12 cellular contexts compared by ENCODE assay signal in genomic region chr21:32494946-32495703, GRCh38.
DNase-seq lines count a peak whose midpoint lies in the region; ATAC-seq and TF ChIP-seq lines count a peak whose summit lies in the region.
"Had no signal": no experiment of that assay in that cellular context is flagged by ENCODE, and none has a peak within 500 bp of the region (broad histone marks: within the 10 kb centered on the region; RNA-seq: fewer than 3 reads in every experiment).

No MANE protein-coding gene starts in this region.

- H4K20me1 ChIP-seq in H9 (ENCODE audit: control insufficient read depth, insufficient read depth, insufficient read length), result no peaks in the 10 kb centered on the region

- H3K14ac ChIP-seq in H9 (ENCODE audit: insufficient read depth, low read length), result no peak overlapping the region

- H3K36me3 ChIP-seq in Panc1 (ENCODE audit: control insufficient read depth, insufficient read depth, low read length), result no peaks in the 10 kb centered on the region
- no peaks in the 10 kb centered on the region for H3K36me3 ChIP-seq in prostate gland
- H3K36me3 ChIP-seq in naive thymus-derived CD4-positive, alpha-beta T cell (ENCODE audit: control insufficient read depth in 2 of 3, insufficient read depth in 3 of 3, low read length in 3 of 3), result no peaks in the 10 kb centered on the region

- H4K8ac ChIP-seq in H9 (replicated peaks; ENCODE audit: insufficient read length, low read depth, low read length), result no peak overlapping the region

- in situ Hi-C loops in Panc1 (cut with HindIII; ENCODE audit: low pct_unique_long_range_greater_than_20kb, low sequenced_read_pairs), result no loop called here

- intact Hi-C loops in Panc1 (cut with micrococcal nuclease; ENCODE audit: unreplicated experiment) (no loop called here), prostate gland (cut with DNase I) (loop anchor here (5.0 to 10.0 kb wide), 2 partner anchors 38 to 70 kb away; no protein-coding TSS in a partner anchor)
- intact Hi-C loops in naive thymus-derived CD4-positive, alpha-beta T cell (cut with micrococcal nuclease), result loop anchor here in 1 of 2 donors (5.0 kb wide), 1 partner anchor 83 kb away; the partner anchor contains the start of gene EVA1C

- TF ChIP-seq POLR2A in prostate gland (IDR thresholded peaks at IDR 0.05), result no peak

- peak; percentile 86 for ATAC-seq in Panc1
- no peak for ATAC-seq in naive thymus-derived CD4-positive, alpha-beta T cell
- ATAC-seq: naive thymus-derived CD8-positive, alpha-beta T cell had no signal

- H3K79me2 ChIP-seq in H9 (ENCODE audit: insufficient read depth, low read length), result no peaks in the 10 kb centered on the region

- H4K91ac ChIP-seq in H9 (ENCODE audit: insufficient read length, low read depth, low read length), result no peak overlapping the region

- no peak overlapping the region for H3T11ph ChIP-seq in H9 (ENCODE audit: low read length)

- POLR2A ChIA-PET in Panc1 (lab: Charles Lee), result interaction anchor here (0.7 kb wide), 1 partner anchor 49 kb away, joined by 6 read pairs; no protein-coding TSS in a partner anchor
- POLR2A ChIA-PET in naive thymus-derived CD4-positive, alpha-beta T cell (lab: Charles Lee), result no interaction called here

- no peak overlapping the region for H3K4me3 Mint-ChIP-seq in naive thymus-derived CD4-positive, alpha-beta T cell
- H3K4me3 Mint-ChIP-seq in H9, result no peak overlapping the region; a peak in 1 of 5 replicates
- H3K4me3 Mint-ChIP-seq: naive thymus-derived CD8-positive, alpha-beta T cell had no signal

- no TSS peak for BruUV-seq in Panc1 (replicated peaks; lab: Mats Ljungman, UMichigan)

- no peaks in the 10 kb centered on the region for H3K27me3 ChIP-seq in Panc1 (ENCODE audit: control insufficient read depth, insufficient read depth, low read length)
- no peaks in the 10 kb centered on the region for H3K27me3 ChIP-seq in prostate gland (replicated peaks; ENCODE audit: insufficient read depth)
- H3K27me3 ChIP-seq in naive thymus-derived CD4-positive, alpha-beta T cell (ENCODE audit: control insufficient read depth in 2 of 2, insufficient read depth in 2 of 2, low read length in 2 of 2), result no peaks in the 10 kb centered on the region
- H3K27me3 ChIP-seq in H9 (ENCODE audit: insufficient read depth, low read length), result no peaks in the 10 kb centered on the region
- H3K27me3 ChIP-seq: upper lobe of left lung had no signal

- no peak overlapping the region for H2AFZ ChIP-seq in H9 (ENCODE audit: low read length)

- H3K4me1 ChIP-seq in Panc1 (ENCODE audit: control insufficient read depth, insufficient read depth, low read length) (peaks cover 18% of the 10 kb centered on the region), prostate gland (replicated peaks) (peaks cover 14% of the 10 kb centered on the region), H9 (ENCODE audit: insufficient read depth, low read length) (peaks cover 18% of the 10 kb centered on the region)
- peaks cover 0 to 16% of the 10 kb centered on the region in 2 donors for H3K4me1 ChIP-seq in naive thymus-derived CD4-positive, alpha-beta T cell (ENCODE audit: control insufficient read depth in 2 of 2, insufficient read depth in 2 of 2, low read length in 2 of 2)

- H3K56ac ChIP-seq in H9 (ENCODE audit: insufficient read length, low read depth, low read length), result no peak overlapping the region

- H3K9me3 ChIP-seq in Panc1 (ENCODE audit: control insufficient read depth, insufficient read depth, low read depth, low read length) (no peaks in the 10 kb centered on the region), prostate gland (no peaks in the 10 kb centered on the region), H9 (ENCODE audit: control insufficient read depth, low read depth, low read length) (no peaks in the 10 kb centered on the region)
- no peaks in the 10 kb centered on the region for H3K9me3 ChIP-seq in naive thymus-derived CD4-positive, alpha-beta T cell (ENCODE audit: control insufficient read depth in 2 of 3, low read length in 3 of 3)
- H3K9me3 ChIP-seq: upper lobe of left lung had no signal

- TF ChIP-seq CTCF in Panc1 (IDR thresholded peaks at IDR 0.05) (no peak), epithelial cell of esophagus (IDR thresholded peaks at IDR 0.05; ENCODE audit: insufficient read depth, low read depth, low read length, missing control alignments) (no peak), prostate gland (IDR thresholded peaks at IDR 0.05) (no peak), H9 (conservative IDR thresholded peaks at IDR 0.05) (no peak)

- WGBS in prostate gland, result 27% methylated on average over 10 of the region's 10 CpGs
- no CpG with 5 or more reads among the region's 10 CpGs for WGBS in H9 (ENCODE audit: extremely low coverage, insufficient read length, low lambda C conversion rate)

- no peaks in the 10 kb centered on the region for H3K79me1 ChIP-seq in H9 (ENCODE audit: insufficient read depth, low read depth, low read length, poor library complexity, severe bottlenecking)

- no peaks in the 10 kb centered on the region for H3K23me2 ChIP-seq in H9 (ENCODE audit: insufficient read length, low read depth, low read length, poor library complexity, severe bottlenecking)

- H2AK5ac ChIP-seq in H9 (ENCODE audit: insufficient read length, low read length), result no peak overlapping the region

- no peak overlapping the region for H3K4me2 ChIP-seq in H9 (ENCODE audit: insufficient read depth, insufficient read length, low read length)

- CTCF ChIA-PET in Panc1 (lab: Charles Lee), result no interaction called here
- CTCF ChIA-PET in naive thymus-derived CD4-positive, alpha-beta T cell (lab: Charles Lee), result no interaction called here

- no peak overlapping the region for H2BK12ac ChIP-seq in H9 (ENCODE audit: insufficient read length, low read depth, low read length)

- no peak overlapping the region for H2BK120ac ChIP-seq in H9 (ENCODE audit: low read depth, low read length, poor library complexity, severe bottlenecking)

- peak overlapping the region; percentile 65 for H3K27ac ChIP-seq in Panc1 (ENCODE audit: low read length)
- H3K27ac ChIP-seq in prostate gland, result peak overlapping the region; percentile 77 to 90
- H3K27ac ChIP-seq in naive thymus-derived CD4-positive, alpha-beta T cell (ENCODE audit: low read depth, low read length), result no peak overlapping the region
- H3K27ac ChIP-seq in H9 (ENCODE audit: insufficient read length, low read depth, low read length), result no peak overlapping the region
- H3K27ac ChIP-seq: upper lobe of left lung had no signal

- H3K36me3 Mint-ChIP-seq in naive thymus-derived CD4-positive, alpha-beta T cell, result peaks cover under 1 to 35% (median 12%) of the 10 kb centered on the region in 5 donors
- peaks cover 0 to 3% (median 0%) of the 10 kb centered on the region in 3 experiments; a peak in 3 of 7 replicates for H3K36me3 Mint-ChIP-seq in H9 (ENCODE audit: insufficient read depth in 1 of 3, low read depth in 3 of 3)

- H2BK5ac ChIP-seq in H9 (ENCODE audit: insufficient read length, low read length), result no peak overlapping the region

- H3K27me3 Mint-ChIP-seq in naive thymus-derived CD4-positive, alpha-beta T cell, result no peaks in the 10 kb centered on the region
- no peaks in the 10 kb centered on the region for H3K27me3 Mint-ChIP-seq in H9 (ENCODE audit: low read depth)
- H3K27me3 Mint-ChIP-seq: naive thymus-derived CD8-positive, alpha-beta T cell had no signal

- no peak overlapping the region for H3K4ac ChIP-seq in H9 (ENCODE audit: low read depth, low read length)

- H3K18ac ChIP-seq in H9 (ENCODE audit: insufficient read length, low read depth, low read length), result no peak overlapping the region

- no peak overlapping the region for H2BK15ac ChIP-seq in H9 (ENCODE audit: low read depth, low read length)

- H2BK20ac ChIP-seq in H9 (ENCODE audit: low read depth, low read length, poor library complexity, severe bottlenecking), result no peak overlapping the region

- H3K9me3 Mint-ChIP-seq in naive thymus-derived CD4-positive, alpha-beta T cell, result peaks cover 0 to 1% (median 0%) of the 10 kb centered on the region in 11 donors
- H3K9me3 Mint-ChIP-seq in H9, result no peaks in the 10 kb centered on the region
- H3K9me3 Mint-ChIP-seq: naive thymus-derived CD8-positive, alpha-beta T cell had no signal

- H3K4me3 ChIP-seq in Panc1 (ENCODE audit: low read depth in 2 of 2, low read length in 2 of 2) (0 out of 4 replicates have a peak overlapping the region, but pooled peaks of 1 of the 2 experiments have one; percentile 1), epithelial cell of esophagus (ENCODE audit: low read length) (no peak overlapping the region), prostate gland (no peak overlapping the region)
- H3K4me3 ChIP-seq in naive thymus-derived CD4-positive, alpha-beta T cell (ENCODE audit: low read length), result no peak overlapping the region
- H3K4me3 ChIP-seq: upper lobe of left lung had no signal

- peaks cover 0 to 10% (median 5%) of the 10 kb centered on the region in 7 donors for H3K4me1 Mint-ChIP-seq in naive thymus-derived CD4-positive, alpha-beta T cell
- H3K4me1 Mint-ChIP-seq in H9, result peaks cover 39 to 48% of the 10 kb centered on the region in 2 experiments

- H3K27ac Mint-ChIP-seq in naive thymus-derived CD4-positive, alpha-beta T cell, result peak overlapping the region in 2 of 9 donors; percentile 4 to 17
- peak overlapping the region in 1 of 3 experiments; percentile 56; a peak in 2 of 7 replicates for H3K27ac Mint-ChIP-seq in H9

- H3K9ac ChIP-seq in H9 (ENCODE audit: extremely low read depth, insufficient read length, low read length), result no peak overlapping the region

- DNase-seq in ELR (ENCODE audit: low read depth) (peak; percentile 87), Panc1 (ENCODE audit: low read depth, low spot score) (no peak), epithelial cell of esophagus (ENCODE audit: low read depth) (peak; percentile 57), prostate gland (ENCODE audit: low spot score) (peak; percentile 58), OCI-M2 (lab: John Stamatoyannopoulos, UW; ENCODE audit: unreplicated experiment) (no peak), H9 (no peak), NAMALWA (ENCODE audit: low spot score) (no peak)
- no peak for DNase-seq in naive thymus-derived CD4-positive, alpha-beta T cell
- DNase-seq: hippocampal formation; naive thymus-derived CD8-positive, alpha-beta T cell; NCI-H187 treated with DMSO at 0.1 percent for 48 hours; upper lobe of left lung had no signal

- no peak overlapping the region for H4K5ac ChIP-seq in H9 (ENCODE audit: insufficient read length, low read depth, low read length)

- H3K23ac ChIP-seq in H9 (ENCODE audit: insufficient read length, low read depth, low read length), result no peak overlapping the region

Comparison
In these comparisons a context has a peak if more than half of its experiments do, and no peak if none do; other contexts are left out.
1. DNase-seq: peak in ELR (single experiment), epithelial cell of esophagus (single experiment) and prostate gland (single experiment); none in Panc1 (single experiment), naive thymus-derived CD4-positive, alpha-beta T cell (0 of 9), OCI-M2 (single experiment), H9 (single experiment) and NAMALWA (single experiment).
2. H3K27ac ChIP-seq: peak in Panc1 (single experiment) and prostate gland (2 of 2); none in naive thymus-derived CD4-positive, alpha-beta T cell (single experiment) and H9 (single experiment).